In genomic region chr19:48873476-48874308, GRCh38 we compare ENCODE assay signal across 6 cellular contexts. TPM values are rescaled to one million over a fixed set of nuclear protein-coding genes. Genes with fewer than 3 reads are reported as not detected.
A peak's percentile ranks its signal among the peaks of the same experiment; 100 is the strongest.
DNase-seq lines count a peak whose midpoint lies in the region; ATAC-seq and TF ChIP-seq lines count a peak whose summit lies in the region.

No MANE protein-coding gene starts in this region.

- peaks cover 4% of the 10 kb centered on the region for H3K4me1 ChIP-seq in fibroblast of lung (ENCODE audit: control insufficient read depth, extremely low read depth, insufficient read depth, low read length)

- peak overlapping the region; percentile 100 for H3K27ac Mint-ChIP-seq in stimulated activated memory B cell treated with anti-CD40 and anti-IgM and Interleukin-4, amounts not matched to agents 10 μg/mL and 1 μg/mL and 100 μg/mL, for 72 hours

- no peaks in the 10 kb centered on the region for H3K9me3 ChIP-seq in fibroblast of lung (ENCODE audit: control insufficient read depth, insufficient read depth, low read depth, low read length)

- no peaks in the 10 kb centered on the region for H3K27me3 ChIP-seq in fibroblast of lung (ENCODE audit: control insufficient read depth, insufficient read depth, low read length)

- peak; percentile 63 for DNase-seq in activated CD8-positive, alpha-beta memory T cell treated with anti-CD3 and anti-CD28 coated beads, Interleukin-2, amount 50 U/mL, for 48 hours
- DNase-seq in activated CD8-positive, alpha-beta memory T cell treated with anti-CD3 and anti-CD28 coated beads for 24 hours: no peak
- no peak for DNase-seq in fibroblast of lung (ENCODE audit: low read depth in 2 of 2)

- peak overlapping the region; percentile 100 for H3K27ac ChIP-seq in fibroblast of lung (ENCODE audit: insufficient read depth, low read length)

- H3K36me3 Mint-ChIP-seq in stimulated activated memory B cell treated with anti-CD40 and anti-IgM and Interleukin-4, amounts not matched to agents 10 μg/mL and 1 μg/mL and 100 μg/mL, for 72 hours: peaks cover 54% of the 10 kb centered on the region

- no peaks in the 10 kb centered on the region for H3K27me3 Mint-ChIP-seq in stimulated activated memory B cell treated with anti-CD40 and anti-IgM and Interleukin-4, amounts not matched to agents 10 μg/mL and 1 μg/mL and 100 μg/mL, for 72 hours

- H3K79me2 ChIP-seq in fibroblast of lung (ENCODE audit: control insufficient read depth, insufficient read depth, low read length): peaks cover 44% of the 10 kb centered on the region

- peak overlapping the region; percentile 78 to 99 (median 98) for H3K4me3 ChIP-seq in fibroblast of lung (replicated peaks in 1 of 4; ENCODE audit: control extremely low read depth in 1 of 4, insufficient read depth in 1 of 4, low read depth in 3 of 4, low read length in 4 of 4)

- no peaks in the 10 kb centered on the region for H4K20me1 ChIP-seq in fibroblast of lung (ENCODE audit: control insufficient read depth, extremely low read depth, insufficient read depth, low read length)

- no peak overlapping the region for H2AFZ ChIP-seq in fibroblast of lung (ENCODE audit: low read length)

- no peak for ATAC-seq in stimulated activated memory B cell treated with anti-CD40 and anti-IgM and Interleukin-4, amounts not matched to agents 10 μg/mL and 1 μg/mL and 100 μg/mL, for 72 hours
- ATAC-seq in GM21576 (IDR thresholded peaks at IDR 0.05; ENCODE audit: unreplicated experiment): no peak
- no peak for ATAC-seq in GM18519 (IDR thresholded peaks at IDR 0.05; ENCODE audit: low FRiP score, unreplicated experiment)

- TF ChIP-seq CTCF in fibroblast of lung (conservative IDR thresholded peaks at IDR 0.05 in 1 of 2, IDR thresholded peaks at IDR 0.05 in 1 of 2; ENCODE audit: low read depth in 1 of 2, low read length in 2 of 2): no peak

- H3K4me2 ChIP-seq in fibroblast of lung (ENCODE audit: extremely low read depth, insufficient read depth, low read length): peak overlapping the region; percentile 94

- peak overlapping the region; percentile 100 for H3K9ac ChIP-seq in fibroblast of lung (ENCODE audit: insufficient read depth, low read length)

- peaks cover 22% of the 10 kb centered on the region for H3K36me3 ChIP-seq in fibroblast of lung (ENCODE audit: control insufficient read depth, insufficient read depth, low read length)

- peak overlapping the region; percentile 99 for H3K4me3 Mint-ChIP-seq in stimulated activated memory B cell treated with anti-CD40 and anti-IgM and Interleukin-4, amounts not matched to agents 10 μg/mL and 1 μg/mL and 100 μg/mL, for 72 hours

- H3K9me3 Mint-ChIP-seq in stimulated activated memory B cell treated with anti-CD40 and anti-IgM and Interleukin-4, amounts not matched to agents 10 μg/mL and 1 μg/mL and 100 μg/mL, for 72 hours: no peaks in the 10 kb centered on the region

- H3K4me1 Mint-ChIP-seq in stimulated activated memory B cell treated with anti-CD40 and anti-IgM and Interleukin-4, amounts not matched to agents 10 μg/mL and 1 μg/mL and 100 μg/mL, for 72 hours: peaks cover 41% of the 10 kb centered on the region

RNA-seq across cellular contexts. Expression of gene PPP1R15A, which starts 1.5 kb away (rescaled TPM):
- 87.3 and 166 TPM in 2 replicates for total RNA-seq in fibroblast of lung
- 46.3 and 116 TPM in 2 replicates for polyA plus RNA-seq in fibroblast of lung
- 53.8 and 120 TPM in 2 replicates for polyA plus RNA-seq in fibroblast of lung (2012)
- 19.5 and 31.9 TPM in 2 replicates for polyA minus RNA-seq in fibroblast of lung (ENCODE audit: low replicate concordance)

RNA-seq across cellular contexts. Expression of gene PLEKHA4, which starts 5.3 kb away (rescaled TPM):
- 18.7 and 20.0 TPM in 2 replicates for total RNA-seq in fibroblast of lung
- 6.6 and 11.1 TPM in 2 replicates for polyA plus RNA-seq in fibroblast of lung
- 33.4 and 58.7 TPM in 2 replicates for polyA plus RNA-seq in fibroblast of lung (2012)
- polyA minus RNA-seq in fibroblast of lung (ENCODE audit: low replicate concordance): 18.3 and 27.2 TPM in 2 replicates

RNA-seq across cellular contexts. Expression of gene TULP2, which starts 24.9 kb away (rescaled TPM):
- 0.51 and 0.83 TPM in 2 replicates for total RNA-seq in fibroblast of lung
- polyA plus RNA-seq in fibroblast of lung: 0.10 and 0.28 TPM in 2 replicates
- 0.19 and 0.24 TPM in 2 replicates for polyA plus RNA-seq in fibroblast of lung (2012)
- 0.63 TPM in 1 of 2 replicates, not detected in the other for polyA minus RNA-seq in fibroblast of lung (ENCODE audit: low replicate concordance)

RNA-seq across cellular contexts. Expression of gene NUCB1, which starts 26.4 kb away (rescaled TPM):
- 130 and 137 TPM in 2 replicates for total RNA-seq in fibroblast of lung
- polyA plus RNA-seq in fibroblast of lung: 101 and 129 TPM in 2 replicates
- polyA plus RNA-seq in fibroblast of lung (2012): 179 and 237 TPM in 2 replicates
- polyA minus RNA-seq in fibroblast of lung (ENCODE audit: low replicate concordance): 127 and 321 TPM in 2 replicates

RNA-seq across cellular contexts. Expression of gene HSD17B14, which starts 37.4 kb away (rescaled TPM):
- total RNA-seq in fibroblast of lung: 7.7 and 11.1 TPM in 2 replicates
- 2.7 and 4.5 TPM in 2 replicates for polyA plus RNA-seq in fibroblast of lung
- 3.8 and 7.8 TPM in 2 replicates for polyA plus RNA-seq in fibroblast of lung (2012)
- polyA minus RNA-seq in fibroblast of lung (ENCODE audit: low replicate concordance): 2.1 and 2.2 TPM in 2 replicates
